20 cellular contexts compared by ENCODE assay signal in the genomic region with DNA sequence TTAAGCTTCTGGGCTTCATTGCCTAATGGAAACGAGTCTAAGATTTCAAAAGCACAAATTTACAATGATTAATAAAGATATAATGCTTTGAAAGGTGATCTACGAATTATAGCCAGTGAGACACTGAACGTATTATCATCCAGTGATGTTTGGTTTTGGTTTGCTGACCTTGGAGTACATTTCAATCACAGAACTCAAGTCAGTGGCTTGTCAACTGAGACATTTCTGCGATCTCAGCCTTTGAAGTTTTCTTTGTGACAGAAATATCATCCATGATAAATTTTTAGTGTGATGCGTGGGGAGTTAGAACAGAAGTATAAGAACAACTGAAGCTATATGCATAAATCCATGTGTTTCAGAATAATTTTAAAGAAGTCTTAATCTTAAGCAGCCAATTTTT.
DNase-seq lines count a peak whose midpoint lies in the region; ATAC-seq and TF ChIP-seq lines count a peak whose summit lies in the region.
"Had no signal": no experiment of that assay in that cellular context is flagged by ENCODE, and none has a peak within 500 bp of the region (broad histone marks: within the 10 kb centered on the region; RNA-seq: fewer than 3 reads in every experiment).

No MANE protein-coding gene starts in this region.

- no peaks in the 10 kb centered on the region for H3K9me3 Mint-ChIP-seq in activated B cell treated with CpG ODN at 0.5 μM for 24 hours
- H3K9me3 Mint-ChIP-seq: activated naive CD4-positive, alpha-beta T cell treated with anti-CD3 and anti-CD28 coated beads, Interleukin-2, amount 10 ng/mL, durations not matched to agents 7 days and 5 days; H9; neural crest cell had no signal

- no peaks in the 10 kb centered on the region for H3K9me3 ChIP-seq in heart left ventricle
- H3K9me3 ChIP-seq in muscle layer of colon (ENCODE audit: low read length), result no peaks in the 10 kb centered on the region
- no peaks in the 10 kb centered on the region for H3K9me3 ChIP-seq in thyroid gland
- H3K9me3 ChIP-seq: Caco-2, left lung, SJCRH30 had no signal

- TF ChIP-seq POLR2A in heart left ventricle (IDR thresholded peaks at IDR 0.05) (no peak), thyroid gland (IDR thresholded peaks at IDR 0.05) (no peak)

- no peak overlapping the region for H3K9ac ChIP-seq in muscle layer of colon (ENCODE audit: low read length)

- peaks cover 0 to 56% (median 47%) of the 10 kb centered on the region in 12 donors for H3K4me1 ChIP-seq in heart left ventricle
- peaks cover 23% of the 10 kb centered on the region for H3K4me1 ChIP-seq in muscle layer of colon (ENCODE audit: insufficient read depth, low read length)
- H3K4me1 ChIP-seq in thyroid gland, result peaks cover 9% of the 10 kb centered on the region in 2 donors

- 61 to 76% (median 69%) methylated on average over 5 of the region's 5 CpGs for WGBS in heart left ventricle, 4 donors
- WGBS in thyroid gland, 2 donors, result 59 to 77% methylated on average over 5 of the region's 5 CpGs

- peaks cover 19% of the 10 kb centered on the region for H3K36me3 Mint-ChIP-seq in activated B cell treated with CpG ODN at 0.5 μM for 24 hours (ENCODE audit: low read depth)
- H3K36me3 Mint-ChIP-seq: activated naive CD4-positive, alpha-beta T cell treated with anti-CD3 and anti-CD28 coated beads, Interleukin-2, amount 10 ng/mL, durations not matched to agents 7 days and 5 days had no signal

- peak overlapping the region; percentile 21 for H3K4me3 Mint-ChIP-seq in activated B cell treated with CpG ODN at 0.5 μM for 24 hours
- H3K4me3 Mint-ChIP-seq: activated CD4-positive, alpha-beta T cell treated with anti-CD3 and anti-CD28 coated beads for 36 hours; activated naive CD4-positive, alpha-beta T cell treated with anti-CD3 and anti-CD28 coated beads, Interleukin-2, amount 10 ng/mL, durations not matched to agents 7 days and 5 days had no signal

- POLR2A ChIA-PET in activated B cell treated with CpG ODN at 0.5 μM for 24 hours (lab: Charles Lee), result interaction anchor here (3.1 kb wide), 1 partner anchor 56 kb away, joined by 9 read pairs; no protein-coding TSS in a partner anchor

- peak overlapping the region in 11 of 12 donors; percentile 83 to 99 (median 94) for H3K27ac ChIP-seq in heart left ventricle
- H3K27ac ChIP-seq in muscle layer of colon (ENCODE audit: low read depth, low read length), result peak overlapping the region; percentile 99
- peak overlapping the region; percentile 12 to 94 (median 86) for H3K27ac ChIP-seq in thyroid gland

- CTCF ChIA-PET in activated B cell treated with CpG ODN at 0.5 μM for 24 hours (lab: Charles Lee), result no interaction called here

- TF ChIP-seq CTCF in heart left ventricle (IDR thresholded peaks at IDR 0.05), result no peak
- no peak for TF ChIP-seq CTCF in activated B cell treated with CpG ODN at 0.5 μM for 24 hours (IDR thresholded peaks at IDR 0.05)
- TF ChIP-seq CTCF in thyroid gland (IDR thresholded peaks at IDR 0.05), result no peak

- DNase-seq in heart left ventricle (no peak), cardiac septum (ENCODE audit: low spot score) (no peak), activated B cell treated with CpG ODN at 0.5 μM for 24 hours (no peak), thyroid gland (no peak)
- DNase-seq: activated CD4-positive, alpha-beta T cell treated with anti-CD3 and anti-CD28 coated beads for 36 hours; activated naive CD4-positive, alpha-beta T cell treated with anti-CD3 and anti-CD28 coated beads, Interleukin-2, amount 10 ng/mL, durations not matched to agents 7 days and 5 days; Caco-2; effector CD8-positive, alpha-beta T cell; H9; left lung; NCI-H1048; NCI-H226; stimulated activated CD4-positive, alpha-beta T cell treated with anti-CD3 and anti-CD28 coated beads, Interleukin-4, amount 100 ng/mL, for 4 hours had no signal

- no peak for ATAC-seq in heart left ventricle
- no peak for ATAC-seq in activated B cell treated with CpG ODN at 0.5 μM for 24 hours (ENCODE audit: low read depth)
- ATAC-seq in GM19351 (IDR thresholded peaks at IDR 0.05; ENCODE audit: unreplicated experiment), result no peak
- ATAC-seq in GM21576 (IDR thresholded peaks at IDR 0.05; ENCODE audit: unreplicated experiment), result no peak
- no peak for ATAC-seq in HG03108 (IDR thresholded peaks at IDR 0.05; ENCODE audit: unreplicated experiment)
- ATAC-seq: activated CD4-positive, alpha-beta T cell treated with anti-CD3 and anti-CD28 coated beads for 36 hours; left lung; sciatic nerve had no signal

- intact Hi-C loops in heart left ventricle (cut with DNase I), result loop anchor here in 6 of 10 donors (5.0 to 10.0 kb wide), 9 partner anchors 67 to 1251 kb away; partner anchors contain the start of gene TCF4 (in 2 of the 6)
- intact Hi-C loops in cardiac septum (cut with DNase I), result loop anchor here (5.0 to 10.0 kb wide), 6 partner anchors 78 to 451 kb away; partner anchors contain the start of gene TCF4
- intact Hi-C loops in activated B cell treated with CpG ODN at 0.5 μM for 24 hours (cut with micrococcal nuclease), result loop anchor here (5.0 kb wide), 2 partner anchors 153 to 788 kb away; no protein-coding TSS in a partner anchor
- intact Hi-C loops in thyroid gland (cut with DNase I), result no loop called here

- no peaks in the 10 kb centered on the region for H3K27me3 Mint-ChIP-seq in activated B cell treated with CpG ODN at 0.5 μM for 24 hours

- peaks cover 63% of the 10 kb centered on the region for H3K4me1 Mint-ChIP-seq in activated B cell treated with CpG ODN at 0.5 μM for 24 hours

- H3K27me3 ChIP-seq in heart left ventricle (no peaks in the 10 kb centered on the region), muscle layer of colon (ENCODE audit: control insufficient read depth in 1 of 2, insufficient read depth in 2 of 2, low read length in 2 of 2) (no peaks in the 10 kb centered on the region), thyroid gland (no peaks in the 10 kb centered on the region)
- H3K27me3 ChIP-seq: left lung, SJCRH30 had no signal

- H3K4me3 ChIP-seq in heart left ventricle (peak overlapping the region in 2 of 12 donors; percentile 8 to 64), muscle layer of colon (ENCODE audit: low read depth in 1 of 2, low read length in 2 of 2) (no peak overlapping the region), thyroid gland (replicated peaks in 1 of 3) (no peak overlapping the region)
- H3K4me3 ChIP-seq: left lung had no signal

- peak overlapping the region; percentile 89 for H3K27ac Mint-ChIP-seq in activated B cell treated with CpG ODN at 0.5 μM for 24 hours
- H3K27ac Mint-ChIP-seq: activated CD4-positive, alpha-beta T cell treated with anti-CD3 and anti-CD28 coated beads for 36 hours; activated naive CD4-positive, alpha-beta T cell treated with anti-CD3 and anti-CD28 coated beads, Interleukin-2, amount 10 ng/mL, durations not matched to agents 7 days and 5 days; H9 had no signal

- no peaks in the 10 kb centered on the region for H3K36me3 ChIP-seq in heart left ventricle
- H3K36me3 ChIP-seq in muscle layer of colon (ENCODE audit: insufficient read depth, low read length), result no peaks in the 10 kb centered on the region
- H3K36me3 ChIP-seq in thyroid gland, result no peaks in the 10 kb centered on the region
- H3K36me3 ChIP-seq: left lung, SJCRH30 had no signal
